8 cellular contexts compared by ENCODE assay signal in genomic region chr2:3575534-3576324, GRCh38. TPM values are rescaled to one million over a fixed set of nuclear protein-coding genes. Genes with fewer than 3 reads are reported as not detected.
A peak's percentile ranks its signal among the peaks of the same experiment; 100 is the strongest.
DNase-seq lines count a peak whose midpoint lies in the region; ATAC-seq, FAIRE-seq and TF ChIP-seq lines count a peak whose summit lies in the region.

No MANE protein-coding gene starts in this region.

- ATAC-seq in GM18508 (IDR thresholded peaks at IDR 0.05; ENCODE audit: insufficient read depth, unreplicated experiment): peak; percentile 3
- peak; percentile 17 for ATAC-seq in HG02763 (IDR thresholded peaks at IDR 0.05; ENCODE audit: unreplicated experiment)

- H3K9ac ChIP-seq in keratinocyte (ENCODE audit: control insufficient read depth, extremely low read depth, insufficient read depth, low read length): peak overlapping the region; percentile 85

- in situ Hi-C loops in astrocyte of the cerebellum (cut with HindIII; ENCODE audit: low sequenced_read_pairs): no loop called here

- DNase-seq in RPMI8226 (peak; percentile 34), astrocyte of the cerebellum (ENCODE audit: low read depth) (no peak), keratinocyte (ENCODE audit: low read depth, low spot score) (no peak), AML-193 (lab: John Stamatoyannopoulos, UW) (no peak), D341Med (ENCODE audit: low spot score) (no peak)
- DNase-seq in stimulated activated CD4-positive, alpha-beta T cell treated with anti-CD3 and anti-CD28 coated beads, Interleukin-4, amount 100 ng/mL, for 24 hours: peak; percentile 26

- peak overlapping the region; percentile 67 for H3K27ac ChIP-seq in keratinocyte (ENCODE audit: control insufficient read depth, insufficient read depth, low read length)

- dilution Hi-C loops in keratinocyte (cut with MboI; ENCODE audit: extremely low pct_ligation_motif_present, low sequenced_read_pairs): no loop called here

- no peak for FAIRE-seq in keratinocyte (lab: Jason Lieb, UNC)

- peak overlapping the region; percentile 66 for H3K4me3 ChIP-seq in astrocyte of the cerebellum (ENCODE audit: low read depth, low read length)
- H3K4me3 ChIP-seq in keratinocyte (ENCODE audit: control insufficient read depth in 2 of 3, extremely low read depth in 1 of 3, insufficient read depth in 2 of 3, low read depth in 1 of 3, low read length in 3 of 3): peak overlapping the region; percentile 73 to 91 (median 79)

- peak overlapping the region; percentile 92 for H3K4me2 ChIP-seq in keratinocyte (ENCODE audit: control insufficient read depth, extremely low read depth, insufficient read depth, low read depth, low read length)

- peaks cover 2% of the 10 kb centered on the region for H3K9me1 ChIP-seq in keratinocyte (ENCODE audit: control insufficient read depth, extremely low read depth, insufficient read depth, low read length)

- no peaks in the 10 kb centered on the region for H3K9me3 ChIP-seq in keratinocyte (ENCODE audit: control insufficient read depth, low read depth, low read length)

- H3K4me1 ChIP-seq in keratinocyte (ENCODE audit: control insufficient read depth, extremely low read depth, insufficient read depth, low read length): peaks cover 33% of the 10 kb centered on the region

- no peaks in the 10 kb centered on the region for H3K27me3 ChIP-seq in keratinocyte (ENCODE audit: control insufficient read depth, extremely low read depth, insufficient read depth, low read length)

- peaks cover 52% of the 10 kb centered on the region for H3K79me2 ChIP-seq in keratinocyte (ENCODE audit: control insufficient read depth, insufficient read depth, low read length)

- H4K20me1 ChIP-seq in keratinocyte (ENCODE audit: control insufficient read depth, extremely low read depth, insufficient read depth, low read length): peaks cover 21% of the 10 kb centered on the region

- H2AFZ ChIP-seq in keratinocyte (ENCODE audit: control insufficient read depth, low read length): no peak overlapping the region

- TF ChIP-seq CTCF in astrocyte of the cerebellum (IDR thresholded peaks at IDR 0.05; ENCODE audit: low read depth, low read length, missing control alignments): no peak
- TF ChIP-seq CTCF in keratinocyte (optimal IDR thresholded peaks at IDR 0.05 in 1 of 3, IDR thresholded peaks at IDR 0.05 in 1 of 3, conservative IDR thresholded peaks at IDR 0.05 in 1 of 3; ENCODE audit: extremely low read depth in 1 of 3, insufficient read depth in 2 of 3, low read length in 3 of 3): no peak

- H3K36me3 ChIP-seq in keratinocyte (ENCODE audit: control insufficient read depth in 2 of 2, extremely low read depth in 1 of 2, insufficient read depth in 2 of 2, low read length in 2 of 2): peaks cover 11 to 41% of the 10 kb centered on the region in 2 experiments

RNA-seq across cellular contexts. Expression of gene RPS7, which starts 0.7 kb away (rescaled TPM):
- polyA plus RNA-seq in keratinocyte: 1,344 to 1,663 TPM (median 1,410 TPM) in 3 replicates
- polyA plus RNA-seq in keratinocyte (2011; ENCODE audit: low read depth): 2,676 TPM
- polyA plus RNA-seq in keratinocyte (2011; cell fraction: cytosol; rRNA removed): 1,277 and 1,596 TPM in 2 replicates
- polyA plus RNA-seq in keratinocyte (2011; cell fraction: nucleus; rRNA removed): 448 and 562 TPM in 2 replicates
- polyA plus RNA-seq in keratinocyte (2012; ENCODE audit: low replicate concordance): 1,543 and 1,827 TPM in 2 replicates
- polyA minus RNA-seq in keratinocyte: 206 to 287 TPM (median 219 TPM) in 3 replicates
- 708 TPM for polyA minus RNA-seq in keratinocyte (2011; cell fraction: cytosol; rRNA and poly(A)+ RNA removed)
- 96.9 and 117 TPM in 2 replicates for polyA minus RNA-seq in keratinocyte (2011; cell fraction: nucleus; rRNA and poly(A)+ RNA removed)

RNA-seq across cellular contexts. Expression of gene RNASEH1, which starts 17.6 kb away (rescaled TPM):
- polyA plus RNA-seq in keratinocyte: 11.2 to 17.3 TPM (median 15.3 TPM) in 3 replicates
- polyA plus RNA-seq in keratinocyte (2011; ENCODE audit: low read depth): 26.6 TPM
- 12.4 and 14.9 TPM in 2 replicates for polyA plus RNA-seq in keratinocyte (2011; cell fraction: cytosol; rRNA removed)
- polyA plus RNA-seq in keratinocyte (2011; cell fraction: nucleus; rRNA removed): 11.3 and 13.1 TPM in 2 replicates
- polyA plus RNA-seq in keratinocyte (2012; ENCODE audit: low replicate concordance): 12.2 and 27.7 TPM in 2 replicates
- polyA minus RNA-seq in keratinocyte: 5.5 to 8.0 TPM (median 7.6 TPM) in 3 replicates
- polyA minus RNA-seq in keratinocyte (2011; cell fraction: cytosol; rRNA and poly(A)+ RNA removed): 18.0 TPM
- 5.0 and 6.7 TPM in 2 replicates for polyA minus RNA-seq in keratinocyte (2011; cell fraction: nucleus; rRNA and poly(A)+ RNA removed)

RNA-seq across cellular contexts. Expression of gene COLEC11, which starts 19.2 kb away (rescaled TPM):
- not detected in 3 replicates for polyA plus RNA-seq in keratinocyte
- not detected for polyA plus RNA-seq in keratinocyte (2011; ENCODE audit: low read depth)
- polyA plus RNA-seq in keratinocyte (2011; cell fraction: cytosol; rRNA removed): not detected in 2 replicates
- not detected in 2 replicates for polyA plus RNA-seq in keratinocyte (2011; cell fraction: nucleus; rRNA removed)
- 0.58 TPM in 1 of 2 replicates, not detected in the other for polyA plus RNA-seq in keratinocyte (2012; ENCODE audit: low replicate concordance)
- polyA minus RNA-seq in keratinocyte: not detected in 3 replicates
- polyA minus RNA-seq in keratinocyte (2011; cell fraction: cytosol; rRNA and poly(A)+ RNA removed): not detected
- not detected in 2 replicates for polyA minus RNA-seq in keratinocyte (2011; cell fraction: nucleus; rRNA and poly(A)+ RNA removed)

RNA-seq across cellular contexts. Expression of gene ADI1, which starts 56.4 kb away (rescaled TPM):
- polyA plus RNA-seq in keratinocyte: 29.0 to 47.4 TPM (median 38.5 TPM) in 3 replicates
- polyA plus RNA-seq in keratinocyte (2011; ENCODE audit: low read depth): 16.0 TPM
- polyA plus RNA-seq in keratinocyte (2011; cell fraction: cytosol; rRNA removed): 40.7 and 54.0 TPM in 2 replicates
- polyA plus RNA-seq in keratinocyte (2011; cell fraction: nucleus; rRNA removed): 33.8 and 36.7 TPM in 2 replicates
- 34.7 and 40.1 TPM in 2 replicates for polyA plus RNA-seq in keratinocyte (2012; ENCODE audit: low replicate concordance)
- 9.5 to 22.1 TPM (median 19.0 TPM) in 3 replicates for polyA minus RNA-seq in keratinocyte
- 30.3 TPM for polyA minus RNA-seq in keratinocyte (2011; cell fraction: cytosol; rRNA and poly(A)+ RNA removed)
- polyA minus RNA-seq in keratinocyte (2011; cell fraction: nucleus; rRNA and poly(A)+ RNA removed): 6.9 and 9.8 TPM in 2 replicates

Comparison
In these comparisons a context has a peak if more than half of its experiments do, and no peak if none do; other contexts are left out.
1. DNase-seq: peak in RPMI8226 (single experiment) and stimulated activated CD4-positive, alpha-beta T cell treated with anti-CD3 and anti-CD28 coated beads, Interleukin-4, amount 100 ng/mL, for 24 hours (single experiment); none in astrocyte of the cerebellum (single experiment), keratinocyte (single experiment), AML-193 (0 of 2) and D341Med (single experiment).